In genomic region chr22:44369241-44369652, GRCh38 we compare ENCODE assay signal across 1 cellular context.
A peak's percentile ranks its signal among the peaks of the same experiment; 100 is the strongest.
TF ChIP-seq lines count a peak whose summit lies in the region.

No MANE protein-coding gene starts in this region.

TF ChIP-seq in H1, 55 proteins besides CTCF, POLR2A, EP300 and RAD21:
- TF ChIP-seq MAX (IDR thresholded peaks at IDR 0.05) (0 out of 2 replicates have a peak, but pooled peaks have one; percentile 28), GTF2F1 (IDR thresholded peaks at IDR 0.05; ENCODE audit: borderline replicate concordance, low read depth, low read length) (no peak)
TF ChIP-seq in H1: peak in this region for 1.
